Comparison of ENCODE assay signal across 7 cellular contexts in genomic region chr4:144787365-144788263, GRCh38.
DNase-seq lines count a peak whose midpoint lies in the region; TF ChIP-seq lines count a peak whose summit lies in the region.

No MANE protein-coding gene starts in this region.

- H3K27ac ChIP-seq in HEK293 (ENCODE audit: extremely low read depth, low read depth, low read length) (no peak overlapping the region), endodermal cell (ENCODE audit: low read depth, low read length) (no peak overlapping the region)

- TF ChIP-seq CTCF in GM12874 (IDR thresholded peaks at IDR 0.05; ENCODE audit: insufficient read depth, low read depth, low read length), result peak; percentile 42; the same call in 1 of the 2 replicates
- no peak for TF ChIP-seq CTCF in HEK293 (tag by site-specific recombination; IDR thresholded peaks at IDR 0.05)
- TF ChIP-seq CTCF in endodermal cell (conservative IDR thresholded peaks at IDR 0.05), result peak; percentile 86

- H3K9ac ChIP-seq in endodermal cell (ENCODE audit: extremely low read depth, low read length, poor library complexity, severe bottlenecking), result no peak overlapping the region

- no peaks in the 10 kb centered on the region for H3K27me3 ChIP-seq in endodermal cell (ENCODE audit: control insufficient read depth, insufficient read depth, low read length, poor library complexity, severe bottlenecking)

- DNase-seq in NCI-H460 (ENCODE audit: extremely low read depth, low read depth), result peak; percentile 15
- DNase-seq in endodermal cell, result no peak
- DNase-seq in non-pigmented ciliary epithelial cell (ENCODE audit: low read depth), result peak; percentile 18
- no peak for DNase-seq in activated T-cell treated with anti-CD3 and anti-CD28 coated beads, Interleukin-2, amount 50 U/mL, for 48 hours
- no peak for DNase-seq in activated naive CD4-positive, alpha-beta T cell treated with anti-CD3 and anti-CD28 coated beads, Interleukin-2, amount 10 ng/mL, durations not matched to agents 7 days and 5 days

- H3K27ac Mint-ChIP-seq in endodermal cell, result no peak overlapping the region
- H3K27ac Mint-ChIP-seq in activated naive CD4-positive, alpha-beta T cell treated with anti-CD3 and anti-CD28 coated beads, Interleukin-2, amount 10 ng/mL, durations not matched to agents 7 days and 5 days, result no peak overlapping the region

- H3K4me1 ChIP-seq in HEK293 (ENCODE audit: control insufficient read depth, insufficient read depth, low read length) (no peaks in the 10 kb centered on the region), endodermal cell (ENCODE audit: control insufficient read depth, insufficient read depth, low read length) (no peaks in the 10 kb centered on the region)

- peaks cover 16% of the 10 kb centered on the region for H3K9me3 Mint-ChIP-seq in endodermal cell
- peaks cover under 1% of the 10 kb centered on the region for H3K9me3 Mint-ChIP-seq in activated naive CD4-positive, alpha-beta T cell treated with anti-CD3 and anti-CD28 coated beads, Interleukin-2, amount 10 ng/mL, durations not matched to agents 7 days and 5 days

- H3K4me1 Mint-ChIP-seq in endodermal cell, result peaks cover 7% of the 10 kb centered on the region
- no peaks in the 10 kb centered on the region for H3K4me1 Mint-ChIP-seq in activated naive CD4-positive, alpha-beta T cell treated with anti-CD3 and anti-CD28 coated beads, Interleukin-2, amount 10 ng/mL, durations not matched to agents 7 days and 5 days

- H3K4me3 Mint-ChIP-seq in endodermal cell, result no peak overlapping the region
- H3K4me3 Mint-ChIP-seq in activated naive CD4-positive, alpha-beta T cell treated with anti-CD3 and anti-CD28 coated beads, Interleukin-2, amount 10 ng/mL, durations not matched to agents 7 days and 5 days, result no peak overlapping the region

- H3K36me3 ChIP-seq in HEK293 (ENCODE audit: control insufficient read depth in 2 of 2, insufficient read depth in 1 of 2, low read length in 2 of 2), result no peaks in the 10 kb centered on the region
- no peaks in the 10 kb centered on the region for H3K36me3 ChIP-seq in endodermal cell (ENCODE audit: control insufficient read depth, insufficient read depth, low read length)

- no peaks in the 10 kb centered on the region for H3K36me3 Mint-ChIP-seq in endodermal cell (ENCODE audit: low read depth)
- H3K36me3 Mint-ChIP-seq in activated naive CD4-positive, alpha-beta T cell treated with anti-CD3 and anti-CD28 coated beads, Interleukin-2, amount 10 ng/mL, durations not matched to agents 7 days and 5 days, result no peaks in the 10 kb centered on the region

- H3K9me3 ChIP-seq in HEK293 (ENCODE audit: control insufficient read depth, insufficient read depth, low read depth, low read length), result no peaks in the 10 kb centered on the region
- peaks cover 12% of the 10 kb centered on the region for H3K9me3 ChIP-seq in endodermal cell (ENCODE audit: control insufficient read depth, low read length)

- H3K27me3 Mint-ChIP-seq in endodermal cell (ENCODE audit: insufficient read depth), result no peaks in the 10 kb centered on the region
- H3K27me3 Mint-ChIP-seq in activated naive CD4-positive, alpha-beta T cell treated with anti-CD3 and anti-CD28 coated beads, Interleukin-2, amount 10 ng/mL, durations not matched to agents 7 days and 5 days, result no peaks in the 10 kb centered on the region

- POLR2A ChIA-PET in HEK293 (lab: Yijun Ruan, JAX), result no interaction called here

- no peak overlapping the region for H3K4me3 ChIP-seq in HEK293 (ENCODE audit: low read depth, low read length)
- no peak overlapping the region for H3K4me3 ChIP-seq in endodermal cell (ENCODE audit: low read length)

- CTCF ChIA-PET in HEK293 (lab: Yijun Ruan, JAX), result interaction anchor here (0.6 to 1.4 kb wide), 3 partner anchors 11 to 1080 kb away, joined by 3 to 4 read pairs (median 4); no protein-coding TSS in a partner anchor
- CTCF ChIA-PET in activated naive CD4-positive, alpha-beta T cell treated with anti-CD3 and anti-CD28 coated beads, Interleukin-2, amount 10 ng/mL, durations not matched to agents 7 days and 5 days (lab: Charles Lee), result interaction anchor here (0.9 kb wide), 1 partner anchor 614 kb away, joined by 4 read pairs; no protein-coding TSS in a partner anchor

- 89 to 100% methylated on average over 2 of the region's 2 CpGs for WGBS in endodermal cell (ENCODE audit: insufficient coverage in 1 of 2, insufficient read length in 1 of 2), 2 experiments

TF ChIP-seq in HEK293, 187 proteins besides CTCF, POLR2A, EP300 and RAD21:
- TF ChIP-seq ZNF654 (tag by site-specific recombination; IDR thresholded peaks at IDR 0.05; ENCODE audit: low read depth), result peak; percentile 48
- TF ChIP-seq PRDM1 (tag by site-specific recombination; IDR thresholded peaks at IDR 0.05), result no peak

Comparison
In these comparisons a context has a peak if more than half of its experiments do, and no peak if none do; other contexts are left out.
1. DNase-seq: peak in NCI-H460 (single experiment) and non-pigmented ciliary epithelial cell (single experiment); none in endodermal cell (single experiment), activated T-cell treated with anti-CD3 and anti-CD28 coated beads, Interleukin-2, amount 50 U/mL, for 48 hours (0 of 2) and activated naive CD4-positive, alpha-beta T cell treated with anti-CD3 and anti-CD28 coated beads, Interleukin-2, amount 10 ng/mL, durations not matched to agents 7 days and 5 days (single experiment).